ENCODE assay signal across 13 cellular contexts in genomic region chr10:50552308-50552707, GRCh38.
DNase-seq lines count a peak whose midpoint lies in the region; ATAC-seq and TF ChIP-seq lines count a peak whose summit lies in the region.
"Had no signal": no experiment of that assay in that cellular context is flagged by ENCODE, and none has a peak within 500 bp of the region (broad histone marks: within the 10 kb centered on the region; RNA-seq: fewer than 3 reads in every experiment).

No MANE protein-coding gene starts in this region.

- H3K9ac ChIP-seq in skeletal muscle tissue (ENCODE audit: low read depth in 1 of 3, low read length in 3 of 3), result no peak overlapping the region
- H3K9ac ChIP-seq: KMS-11, parathyroid adenoma had no signal

- H3K9me3 Mint-ChIP-seq in chondrocyte (ENCODE audit: low read depth) (peaks cover 6% of the 10 kb centered on the region), osteocyte (ENCODE audit: unreplicated experiment) (peaks cover 4% of the 10 kb centered on the region)
- H3K9me3 Mint-ChIP-seq in stimulated activated memory B cell treated with anti-CD40 and anti-IgM and Interleukin-4, amounts not matched to agents 10 μg/mL and 1 μg/mL and 100 μg/mL, for 72 hours, result peaks cover 3% of the 10 kb centered on the region
- H3K9me3 Mint-ChIP-seq: CD8-positive, alpha-beta T cell had no signal

- H3K4me3 Mint-ChIP-seq in chondrocyte (ENCODE audit: unreplicated experiment), result no peak overlapping the region
- H3K4me3 Mint-ChIP-seq in stimulated activated memory B cell treated with anti-CD40 and anti-IgM and Interleukin-4, amounts not matched to agents 10 μg/mL and 1 μg/mL and 100 μg/mL, for 72 hours, result no peak overlapping the region
- H3K4me3 Mint-ChIP-seq in osteocyte (ENCODE audit: unreplicated experiment), result no peak overlapping the region
- H3K4me3 Mint-ChIP-seq: CD8-positive, alpha-beta T cell had no signal

- H3K27me3 Mint-ChIP-seq in chondrocyte (ENCODE audit: low read depth), result no peaks in the 10 kb centered on the region
- H3K27me3 Mint-ChIP-seq in stimulated activated memory B cell treated with anti-CD40 and anti-IgM and Interleukin-4, amounts not matched to agents 10 μg/mL and 1 μg/mL and 100 μg/mL, for 72 hours, result no peaks in the 10 kb centered on the region
- H3K27me3 Mint-ChIP-seq in osteocyte (ENCODE audit: unreplicated experiment), result no peaks in the 10 kb centered on the region

- H3K27me3 ChIP-seq in skeletal muscle tissue (ENCODE audit: control insufficient read depth in 3 of 3, insufficient read depth in 3 of 3, low read length in 3 of 3), result no peaks in the 10 kb centered on the region

- H3K36me3 ChIP-seq in skeletal muscle tissue (ENCODE audit: control insufficient read depth in 3 of 3, insufficient read depth in 3 of 3, low read length in 3 of 3), result no peaks in the 10 kb centered on the region

- in situ Hi-C loops in astrocyte of the spinal cord (cut with HindIII; ENCODE audit: low sequenced_read_pairs), result no loop called here

- TF ChIP-seq CTCF in astrocyte of the spinal cord (IDR thresholded peaks at IDR 0.05; ENCODE audit: low read depth, low read length) (no peak), chondrocyte (IDR thresholded peaks at IDR 0.05) (no peak), osteocyte (IDR thresholded peaks at IDR 0.05) (no peak)

- H3K9me3 ChIP-seq in skeletal muscle tissue (ENCODE audit: control insufficient read depth in 3 of 3, low read length in 3 of 3), result no peaks in the 10 kb centered on the region

- H3K36me3 Mint-ChIP-seq in chondrocyte (ENCODE audit: low read depth) (peaks cover 6% of the 10 kb centered on the region), osteocyte (ENCODE audit: unreplicated experiment) (no peaks in the 10 kb centered on the region)
- H3K36me3 Mint-ChIP-seq in stimulated activated memory B cell treated with anti-CD40 and anti-IgM and Interleukin-4, amounts not matched to agents 10 μg/mL and 1 μg/mL and 100 μg/mL, for 72 hours, result peaks cover 24% of the 10 kb centered on the region
- H3K36me3 Mint-ChIP-seq: CD8-positive, alpha-beta T cell had no signal

- DNase-seq in GM03348 (ENCODE audit: low spot score) (peak; percentile 55), astrocyte of the spinal cord (ENCODE audit: low read depth, low spot score) (peak; percentile 48), left ventricle myocardium superior (no peak), chondrocyte (ENCODE audit: low spot score) (no peak), NOMO-1 treated with dmso at 0.1 percent for 144 hours (lab: John Stamatoyannopoulos, UW; ENCODE audit: unreplicated experiment) (no peak), osteocyte (ENCODE audit: extremely low spot score, unreplicated experiment) (no peak)
- DNase-seq: activated naive CD4-positive, alpha-beta T cell treated with anti-CD3 and anti-CD28 coated beads, Interleukin-2, amount 50 U/mL, for 16 hours; SHP77 had no signal

- H3K27ac Mint-ChIP-seq in chondrocyte (ENCODE audit: unreplicated experiment), result no peak overlapping the region
- H3K27ac Mint-ChIP-seq in stimulated activated memory B cell treated with anti-CD40 and anti-IgM and Interleukin-4, amounts not matched to agents 10 μg/mL and 1 μg/mL and 100 μg/mL, for 72 hours, result no peak overlapping the region
- no peak overlapping the region for H3K27ac Mint-ChIP-seq in osteocyte (ENCODE audit: unreplicated experiment)
- H3K27ac Mint-ChIP-seq: CD8-positive, alpha-beta T cell had no signal

- H3K27ac ChIP-seq in skeletal muscle tissue (ENCODE audit: low read depth, low read length), result peak overlapping the region; percentile 2
- H3K27ac ChIP-seq: KMS-11, parathyroid adenoma had no signal

- ATAC-seq in left ventricle myocardium superior, result peak; percentile 4
- ATAC-seq in stimulated activated memory B cell treated with anti-CD40 and anti-IgM and Interleukin-4, amounts not matched to agents 10 μg/mL and 1 μg/mL and 100 μg/mL, for 72 hours, result no peak

- H3K4me1 ChIP-seq in skeletal muscle tissue (ENCODE audit: control insufficient read depth in 3 of 3, insufficient read depth in 3 of 3, low read length in 3 of 3), result peaks cover 22 to 29% (median 26%) of the 10 kb centered on the region in 3 donors

- intact Hi-C loops in left ventricle myocardium superior (cut with micrococcal nuclease), result loop anchor here (10.0 kb wide), 1 partner anchor 228 kb away; no protein-coding TSS in a partner anchor

- H3K4me1 Mint-ChIP-seq in chondrocyte (ENCODE audit: low read depth) (peaks cover 41% of the 10 kb centered on the region), osteocyte (ENCODE audit: unreplicated experiment) (peaks cover 23% of the 10 kb centered on the region)
- H3K4me1 Mint-ChIP-seq in stimulated activated memory B cell treated with anti-CD40 and anti-IgM and Interleukin-4, amounts not matched to agents 10 μg/mL and 1 μg/mL and 100 μg/mL, for 72 hours, result peaks cover 47% of the 10 kb centered on the region

- H3K4me3 ChIP-seq in astrocyte of the spinal cord (ENCODE audit: low read depth, low read length), result no peak overlapping the region
- H3K4me3 ChIP-seq in skeletal muscle tissue (ENCODE audit: low read length in 3 of 3), result no peak overlapping the region

Comparison
In these comparisons a context has a peak if more than half of its experiments do, and no peak if none do; other contexts are left out.
1. DNase-seq: peak in GM03348 (single experiment) and astrocyte of the spinal cord (single experiment); none in left ventricle myocardium superior (single experiment), chondrocyte (single experiment), NOMO-1 treated with dmso at 0.1 percent for 144 hours (single experiment) and osteocyte (single experiment).